ENCODE assay signal across 18 cellular contexts in genomic region chr3:66336358-66336766, GRCh38.
DNase-seq lines count a peak whose midpoint lies in the region; ATAC-seq, FAIRE-seq and TF ChIP-seq lines count a peak whose summit lies in the region.
"Had no signal": no experiment of that assay in that cellular context is flagged by ENCODE, and none has a peak within 500 bp of the region (broad histone marks: within the 10 kb centered on the region; RNA-seq: fewer than 3 reads in every experiment).

No MANE protein-coding gene starts in this region.

- CTCF ChIA-PET in GM10248 (lab: Yijun Ruan, JAX): no interaction called here

- H3K4me3 ChIP-seq in brain microvascular endothelial cell (ENCODE audit: low read depth, low read length): no peak overlapping the region
- H3K4me3 ChIP-seq: BLaER1, HAP-1, skin epidermis had no signal

- no peaks in the 10 kb centered on the region for H3K27me3 ChIP-seq in brain microvascular endothelial cell (replicated peaks)
- H3K27me3 ChIP-seq: BLaER1 had no signal

- no peaks in the 10 kb centered on the region for H3K36me3 ChIP-seq in brain microvascular endothelial cell (replicated peaks)
- H3K36me3 ChIP-seq: BLaER1, HAP-1 had no signal

- in situ Hi-C loops in brain microvascular endothelial cell (cut with HindIII; ENCODE audit: low pct_ligation_motif_present, low sequenced_read_pairs): no loop called here

- no peak overlapping the region for H3K27ac Mint-ChIP-seq in stimulated activated naive CD8-positive, alpha-beta T cell treated with anti-CD3 and anti-CD28 coated beads, Interleukin-15, amount 100 ng/mL, for 72 hours
- H3K27ac Mint-ChIP-seq: activated naive CD8-positive, alpha-beta T cell treated with anti-CD3 and anti-CD28 coated beads, Interleukin-2, amount 50 U/mL, for 24 hours; stimulated activated naive CD8-positive, alpha-beta T cell treated with anti-CD3 and anti-CD28 coated beads, Interleukin-15, Interleukin-2, amounts not matched to agents 100 ng/mL and 50 ng/mL, for 24 hours had no signal

- peak overlapping the region; percentile 57 for H3K27ac ChIP-seq in brain microvascular endothelial cell
- H3K27ac ChIP-seq: BLaER1 had no signal

- POLR2A ChIA-PET in GM10248 (lab: Yijun Ruan, JAX): no interaction called here

- TF ChIP-seq CTCF in brain microvascular endothelial cell (IDR thresholded peaks at IDR 0.05; ENCODE audit: low read depth, low read length, missing control alignments): no peak
- TF ChIP-seq CTCF in GM10248 (IDR thresholded peaks at IDR 0.05; ENCODE audit: control extremely low read depth, extremely low read depth, low read depth, missing control alignments): no peak

- DNase-seq in AG08395 (ENCODE audit: low spot score) (peak; percentile 15), H54 (ENCODE audit: insufficient read length, low spot score) (no peak), brain microvascular endothelial cell (peak; percentile 48), glomerular endothelial cell (ENCODE audit: extremely low read depth, low read depth, low spot score) (peak; percentile 87), GM10248 (ENCODE audit: extremely low spot score) (no peak), COR-L47 (lab: John Stamatoyannopoulos, UW) (no peak)
- no peak for DNase-seq in stimulated activated naive CD8-positive, alpha-beta T cell treated with anti-CD3 and anti-CD28 coated beads, Interleukin-15, amount 100 ng/mL, for 72 hours
- DNase-seq: activated CD4-positive, alpha-beta T cell treated with anti-CD3 and anti-CD28 coated beads for 4 hours; activated naive CD8-positive, alpha-beta T cell treated with anti-CD3 and anti-CD28 coated beads, Interleukin-2, amount 50 U/mL, for 24 hours; foreskin melanocyte; KBM-7; NCI-H1105; NK-92 treated with Interleukin-12 subunit alpha and Interleukin-12 subunit beta, amount 100 ng/mL, for 24 hours had no signal

- no peaks in the 10 kb centered on the region for H3K9me3 Mint-ChIP-seq in stimulated activated naive CD8-positive, alpha-beta T cell treated with anti-CD3 and anti-CD28 coated beads, Interleukin-15, amount 100 ng/mL, for 72 hours

- TF ChIP-seq POLR2A in H54 (IDR thresholded peaks at IDR 0.05; ENCODE audit: low read depth, low read length): no peak

- FAIRE-seq in H54 (lab: Jason Lieb, UNC): peak; percentile 48

- H3K27me3 Mint-ChIP-seq in stimulated activated naive CD8-positive, alpha-beta T cell treated with anti-CD3 and anti-CD28 coated beads, Interleukin-15, amount 100 ng/mL, for 72 hours: no peaks in the 10 kb centered on the region
- H3K27me3 Mint-ChIP-seq: activated naive CD8-positive, alpha-beta T cell treated with anti-CD3 and anti-CD28 coated beads, Interleukin-2, amount 50 U/mL, for 24 hours; stimulated activated naive CD8-positive, alpha-beta T cell treated with anti-CD3 and anti-CD28 coated beads, Interleukin-15, Interleukin-2, amounts not matched to agents 100 ng/mL and 50 ng/mL, for 24 hours had no signal

- peaks cover 13% of the 10 kb centered on the region for H3K4me1 Mint-ChIP-seq in stimulated activated naive CD8-positive, alpha-beta T cell treated with anti-CD3 and anti-CD28 coated beads, Interleukin-15, amount 100 ng/mL, for 72 hours

- ATAC-seq in GM19397 (IDR thresholded peaks at IDR 0.05; ENCODE audit: unreplicated experiment): no peak
- no peak for ATAC-seq in stimulated activated naive CD8-positive, alpha-beta T cell treated with anti-CD3 and anti-CD28 coated beads, Interleukin-15, amount 100 ng/mL, for 72 hours
- ATAC-seq: activated naive CD8-positive, alpha-beta T cell treated with anti-CD3 and anti-CD28 coated beads, Interleukin-2, amount 50 U/mL, for 24 hours had no signal

- H3K4me3 Mint-ChIP-seq in stimulated activated naive CD8-positive, alpha-beta T cell treated with anti-CD3 and anti-CD28 coated beads, Interleukin-15, amount 100 ng/mL, for 72 hours: no peak overlapping the region
- H3K4me3 Mint-ChIP-seq: activated naive CD8-positive, alpha-beta T cell treated with anti-CD3 and anti-CD28 coated beads, Interleukin-2, amount 50 U/mL, for 24 hours; stimulated activated naive CD8-positive, alpha-beta T cell treated with anti-CD3 and anti-CD28 coated beads, Interleukin-15, Interleukin-2, amounts not matched to agents 100 ng/mL and 50 ng/mL, for 24 hours had no signal

Comparison
In these comparisons a context has a peak if more than half of its experiments do, and no peak if none do; other contexts are left out.
1. DNase-seq: peak in AG08395 (single experiment), brain microvascular endothelial cell (single experiment) and glomerular endothelial cell (single experiment); none in H54 (single experiment), GM10248 (single experiment), stimulated activated naive CD8-positive, alpha-beta T cell treated with anti-CD3 and anti-CD28 coated beads, Interleukin-15, amount 100 ng/mL, for 72 hours (0 of 2) and COR-L47 (single experiment).